1 cellular context compared by ENCODE assay signal in the genomic region with DNA sequence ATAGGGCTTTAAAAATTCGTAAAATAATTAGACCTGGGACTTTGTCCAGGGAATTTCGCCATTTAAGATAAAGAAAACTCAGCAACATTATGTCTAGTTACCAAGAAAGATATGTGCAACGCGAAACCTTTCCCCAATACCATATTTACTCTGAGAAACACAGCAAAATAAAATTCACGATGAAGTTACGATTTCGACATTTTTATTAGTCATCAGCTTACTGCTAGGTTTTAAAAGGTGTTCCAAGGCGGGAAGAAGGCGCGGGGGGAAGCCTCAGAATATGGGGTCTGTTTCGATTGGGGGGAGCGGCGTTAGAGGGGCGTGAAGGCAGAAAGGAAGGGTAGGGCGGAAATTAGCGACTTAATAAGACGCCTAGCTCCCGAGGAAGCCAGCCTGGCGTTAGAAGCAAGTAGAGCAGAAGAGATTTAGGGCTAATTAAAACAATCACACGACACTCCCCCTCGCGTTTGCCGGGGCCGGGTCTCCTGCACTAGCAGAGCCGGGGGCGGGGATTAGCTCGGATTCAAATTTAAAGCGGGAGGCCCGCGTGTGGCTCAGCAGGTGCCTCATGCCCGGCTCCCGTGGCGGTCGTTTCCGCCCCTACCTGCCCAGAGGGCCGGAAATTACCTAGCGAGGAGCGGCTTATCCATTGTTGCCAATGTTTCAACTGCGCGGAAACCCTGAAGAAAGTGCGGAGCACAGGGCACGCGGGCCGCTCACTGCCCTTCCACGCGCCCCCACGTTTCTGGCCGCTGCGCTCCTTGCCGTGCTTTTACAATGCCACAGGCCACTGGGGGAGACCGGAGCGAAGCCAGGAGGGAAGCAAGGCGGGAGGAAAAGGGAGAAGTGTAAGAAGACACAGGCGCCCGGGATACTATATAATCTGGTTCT.
TF ChIP-seq lines count a peak whose summit lies in the region.

No MANE protein-coding gene starts in this region.

TF ChIP-seq in K562, 482 proteins besides CTCF, POLR2A, EP300 and RAD21 (continued from another document and continues in another):
- TF ChIP-seq, protein P1, sequence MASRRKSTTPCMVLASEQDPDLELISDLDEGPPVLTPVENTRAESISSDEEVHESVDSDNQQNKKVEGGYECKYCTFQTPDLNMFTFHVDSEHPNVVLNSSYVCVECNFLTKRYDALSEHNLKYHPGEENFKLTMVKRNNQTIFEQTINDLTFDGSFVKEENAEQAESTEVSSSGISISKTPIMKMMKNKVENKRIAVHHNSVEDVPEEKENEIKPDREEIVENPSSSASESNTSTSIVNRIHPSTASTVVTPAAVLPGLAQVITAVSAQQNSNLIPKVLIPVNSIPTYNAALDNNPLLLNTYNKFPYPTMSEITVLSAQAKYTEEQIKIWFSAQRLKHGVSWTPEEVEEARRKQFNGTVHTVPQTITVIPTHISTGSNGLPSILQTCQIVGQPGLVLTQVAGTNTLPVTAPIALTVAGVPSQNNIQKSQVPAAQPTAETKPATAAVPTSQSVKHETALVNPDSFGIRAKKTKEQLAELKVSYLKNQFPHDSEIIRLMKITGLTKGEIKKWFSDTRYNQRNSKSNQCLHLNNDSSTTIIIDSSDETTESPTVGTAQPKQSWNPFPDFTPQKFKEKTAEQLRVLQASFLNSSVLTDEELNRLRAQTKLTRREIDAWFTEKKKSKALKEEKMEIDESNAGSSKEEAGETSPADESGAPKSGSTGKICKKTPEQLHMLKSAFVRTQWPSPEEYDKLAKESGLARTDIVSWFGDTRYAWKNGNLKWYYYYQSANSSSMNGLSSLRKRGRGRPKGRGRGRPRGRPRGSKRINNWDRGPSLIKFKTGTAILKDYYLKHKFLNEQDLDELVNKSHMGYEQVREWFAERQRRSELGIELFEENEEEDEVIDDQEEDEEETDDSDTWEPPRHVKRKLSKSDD (conservative IDR thresholded peaks at IDR 0.05; ENCODE audit: low read length) = no peak
- TF ChIP-seq TSC22D4 (tag; IDR thresholded peaks at IDR 0.05) (no peak), SIX5 (IDR thresholded peaks at IDR 0.05; ENCODE audit: borderline replicate concordance in 1 of 2, insufficient read depth in 1 of 2, low read depth in 1 of 2, low read length in 2 of 2) (no peak), BCOR (IDR thresholded peaks at IDR 0.05) (peak; percentile 66; the same call in 1 of the 2 replicates), GTF2A2 (tag; IDR thresholded peaks at IDR 0.05) (no peak), POLR2H (tag; IDR thresholded peaks at IDR 0.05; ENCODE audit: low read depth) (peak; percentile 91), ZNF778 (CRISPR knock-in tag; IDR thresholded peaks at IDR 0.05) (no peak), ZC3H11A (IDR thresholded peaks at IDR 0.05; ENCODE audit: low read depth, low read length) (no peak), TCF7L2 (IDR thresholded peaks at IDR 0.05; ENCODE audit: low read depth, low read length) (no peak; the same call in 1 of the 2 replicates), CTBP1 (IDR thresholded peaks at IDR 0.05; ENCODE audit: borderline replicate concordance) (peak; percentile 83), POLR3A (IDR thresholded peaks at IDR 0.05; ENCODE audit: borderline replicate concordance, extremely low read depth, insufficient read depth, insufficient read length) (no peak), PTBP1 (IDR thresholded peaks at IDR 0.05; ENCODE audit: low read depth, low read length) (0 out of 2 replicates have a peak, but pooled peaks have one; percentile 19), MCM2 (IDR thresholded peaks at IDR 0.05; ENCODE audit: low read depth) (no peak), ELF2 (CRISPR knock-in tag; IDR thresholded peaks at IDR 0.05) (no peak), NFATC3 (IDR thresholded peaks at IDR 0.05) (no peak), BACH1 (tag; IDR thresholded peaks at IDR 0.05) (0 out of 2 replicates have a peak, but pooled peaks have one; percentile 40), ZBTB1 (CRISPR knock-in tag; IDR thresholded peaks at IDR 0.05; ENCODE audit: borderline replicate concordance, low read depth) (peak; percentile 84; the same call in 1 of the 2 replicates), MEF2D (tag; conservative IDR thresholded peaks at IDR 0.05; ENCODE audit: low read depth) (no peak), NR2F6 (CRISPR knock-in tag; IDR thresholded peaks at IDR 0.05) (no peak), POLR2B (IDR thresholded peaks at IDR 0.05; ENCODE audit: low read depth, partially characterized antibody) (no peak), PHF8 (IDR thresholded peaks at IDR 0.05; ENCODE audit: borderline replicate concordance, low read length) (peak; percentile 86), HNRNPK (IDR thresholded peaks at IDR 0.05; ENCODE audit: low read depth, low read length, poor library complexity, severe bottlenecking) (no peak), TEAD4 (IDR thresholded peaks at IDR 0.05; ENCODE audit: low read length) (no peak), TEAD4 (CRISPR knock-in tag; IDR thresholded peaks at IDR 0.05; ENCODE audit: borderline replicate concordance) (peak; percentile 93; the same call in 1 of the 2 replicates), SETDB1 (IDR thresholded peaks at IDR 0.05; ENCODE audit: low read length) (no peak), HNRNPL (IDR thresholded peaks at IDR 0.05; ENCODE audit: low read depth, low read length) (no peak), ZNF583 (CRISPR knock-in tag; IDR thresholded peaks at IDR 0.05) (peak; percentile 13; the same call in 1 of the 2 replicates), MEF2A (IDR thresholded peaks at IDR 0.05; ENCODE audit: control insufficient read depth, low read depth, low read length) (no peak), KDM2B (CRISPR knock-in tag; IDR thresholded peaks at IDR 0.05) (peak; percentile 93; the same call in 1 of the 2 replicates), E2F4 (CRISPR knock-in tag; IDR thresholded peaks at IDR 0.05; ENCODE audit: low read depth) (peak; percentile 93), KDM5B (IDR thresholded peaks at IDR 0.05; ENCODE audit: insufficient replicate concordance, low read depth, low read length) (peak; percentile 87), TGIF2 (CRISPR knock-in tag; IDR thresholded peaks at IDR 0.05) (0 out of 2 replicates have a peak, but pooled peaks have one; percentile 60), HDAC3 (IDR thresholded peaks at IDR 0.05; ENCODE audit: borderline replicate concordance, partially characterized antibody) (peak; percentile 10), RBBP5 (IDR thresholded peaks at IDR 0.05; ENCODE audit: borderline replicate concordance, insufficient read depth, low read length, poor library complexity, severe bottlenecking) (peak; percentile 56), RREB1 (CRISPR knock-in tag; IDR thresholded peaks at IDR 0.05) (peak; percentile 80; the same call in 1 of the 2 replicates), ZNF76 (CRISPR knock-in tag; IDR thresholded peaks at IDR 0.05; ENCODE audit: borderline replicate concordance) (no peak), CEBPG (CRISPR knock-in tag; IDR thresholded peaks at IDR 0.05) (no peak; the same call in 1 of the 2 replicates), CEBPG (tag; conservative IDR thresholded peaks at IDR 0.05 in 1 of 2, IDR thresholded peaks at IDR 0.05 in 1 of 2) (peak; percentile 32 to 36; a peak in 2 of 4 replicates), RBM14 (IDR thresholded peaks at IDR 0.05; ENCODE audit: borderline replicate concordance, insufficient read depth, low read depth, low read length) (0 out of 2 replicates have a peak, but pooled peaks have one; percentile 58), ZNF431 (CRISPR knock-in tag; IDR thresholded peaks at IDR 0.05) (peak; percentile 91), NFIC (IDR thresholded peaks at IDR 0.05) (peak; percentile 38; the same call in 1 of the 2 replicates), ZBED1 (IDR thresholded peaks at IDR 0.05) (no peak), RNF2 (IDR thresholded peaks at IDR 0.05) (no peak), SIRT6 (IDR thresholded peaks at IDR 0.05; ENCODE audit: low read depth, low read length) (no peak)
- TF ChIP-seq, protein P2, sequence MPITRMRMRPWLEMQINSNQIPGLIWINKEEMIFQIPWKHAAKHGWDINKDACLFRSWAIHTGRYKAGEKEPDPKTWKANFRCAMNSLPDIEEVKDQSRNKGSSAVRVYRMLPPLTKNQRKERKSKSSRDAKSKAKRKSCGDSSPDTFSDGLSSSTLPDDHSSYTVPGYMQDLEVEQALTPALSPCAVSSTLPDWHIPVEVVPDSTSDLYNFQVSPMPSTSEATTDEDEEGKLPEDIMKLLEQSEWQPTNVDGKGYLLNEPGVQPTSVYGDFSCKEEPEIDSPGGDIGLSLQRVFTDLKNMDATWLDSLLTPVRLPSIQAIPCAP (CRISPR knock-in tag; IDR thresholded peaks at IDR 0.05; ENCODE audit: borderline replicate concordance) = 0 out of 2 replicates have a peak, but pooled peaks have one; percentile 73
- TF ChIP-seq, protein P3, sequence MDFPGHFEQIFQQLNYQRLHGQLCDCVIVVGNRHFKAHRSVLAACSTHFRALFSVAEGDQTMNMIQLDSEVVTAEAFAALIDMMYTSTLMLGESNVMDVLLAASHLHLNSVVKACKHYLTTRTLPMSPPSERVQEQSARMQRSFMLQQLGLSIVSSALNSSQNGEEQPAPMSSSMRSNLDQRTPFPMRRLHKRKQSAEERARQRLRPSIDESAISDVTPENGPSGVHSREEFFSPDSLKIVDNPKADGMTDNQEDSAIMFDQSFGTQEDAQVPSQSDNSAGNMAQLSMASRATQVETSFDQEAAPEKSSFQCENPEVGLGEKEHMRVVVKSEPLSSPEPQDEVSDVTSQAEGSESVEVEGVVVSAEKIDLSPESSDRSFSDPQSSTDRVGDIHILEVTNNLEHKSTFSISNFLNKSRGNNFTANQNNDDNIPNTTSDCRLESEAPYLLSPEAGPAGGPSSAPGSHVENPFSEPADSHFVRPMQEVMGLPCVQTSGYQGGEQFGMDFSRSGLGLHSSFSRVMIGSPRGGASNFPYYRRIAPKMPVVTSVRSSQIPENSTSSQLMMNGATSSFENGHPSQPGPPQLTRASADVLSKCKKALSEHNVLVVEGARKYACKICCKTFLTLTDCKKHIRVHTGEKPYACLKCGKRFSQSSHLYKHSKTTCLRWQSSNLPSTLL (IDR thresholded peaks at IDR 0.05) = no peak
- TF ChIP-seq, protein P4, sequence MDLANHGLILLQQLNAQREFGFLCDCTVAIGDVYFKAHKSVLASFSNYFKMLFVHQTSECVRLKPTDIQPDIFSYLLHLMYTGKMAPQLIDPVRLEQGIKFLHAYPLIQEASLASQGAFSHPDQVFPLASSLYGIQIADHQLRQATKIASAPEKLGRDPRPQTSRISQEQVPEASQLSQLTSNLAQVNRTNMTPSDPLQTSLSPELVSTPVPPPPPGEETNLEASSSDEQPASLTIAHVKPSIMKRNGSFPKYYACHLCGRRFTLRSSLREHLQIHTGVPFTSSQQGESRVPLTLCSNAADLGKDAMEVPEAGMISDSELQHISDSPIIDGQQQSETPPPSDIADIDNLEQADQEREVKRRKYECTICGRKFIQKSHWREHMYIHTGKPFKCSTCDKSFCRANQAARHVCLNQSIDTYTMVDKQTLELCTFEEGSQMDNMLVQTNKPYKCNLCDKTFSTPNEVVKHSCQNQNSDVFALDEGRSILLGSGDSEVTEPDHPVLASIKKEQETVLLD (IDR thresholded peaks at IDR 0.05) = 0 out of 2 replicates have a peak, but pooled peaks have one; percentile 13
- TF ChIP-seq, protein P5, sequence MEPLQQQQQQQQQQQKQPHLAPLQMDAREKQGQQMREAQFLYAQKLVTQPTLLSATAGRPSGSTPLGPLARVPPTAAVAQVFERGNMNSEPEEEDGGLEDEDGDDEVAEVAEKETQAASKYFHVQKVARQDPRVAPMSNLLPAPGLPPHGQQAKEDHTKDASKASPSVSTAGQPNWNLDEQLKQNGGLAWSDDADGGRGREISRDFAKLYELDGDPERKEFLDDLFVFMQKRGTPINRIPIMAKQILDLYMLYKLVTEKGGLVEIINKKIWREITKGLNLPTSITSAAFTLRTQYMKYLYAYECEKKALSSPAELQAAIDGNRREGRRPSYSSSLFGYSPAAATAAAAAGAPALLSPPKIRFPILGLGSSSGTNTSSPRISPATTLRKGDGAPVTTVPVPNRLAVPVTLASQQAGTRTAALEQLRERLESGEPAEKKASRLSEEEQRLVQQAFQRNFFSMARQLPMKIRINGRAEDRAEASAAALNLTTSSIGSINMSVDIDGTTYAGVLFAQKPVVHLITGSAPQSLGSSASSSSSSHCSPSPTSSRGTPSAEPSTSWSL (CRISPR knock-in tag; IDR thresholded peaks at IDR 0.05; ENCODE audit: borderline replicate concordance) = no peak
